In the genomic region with DNA sequence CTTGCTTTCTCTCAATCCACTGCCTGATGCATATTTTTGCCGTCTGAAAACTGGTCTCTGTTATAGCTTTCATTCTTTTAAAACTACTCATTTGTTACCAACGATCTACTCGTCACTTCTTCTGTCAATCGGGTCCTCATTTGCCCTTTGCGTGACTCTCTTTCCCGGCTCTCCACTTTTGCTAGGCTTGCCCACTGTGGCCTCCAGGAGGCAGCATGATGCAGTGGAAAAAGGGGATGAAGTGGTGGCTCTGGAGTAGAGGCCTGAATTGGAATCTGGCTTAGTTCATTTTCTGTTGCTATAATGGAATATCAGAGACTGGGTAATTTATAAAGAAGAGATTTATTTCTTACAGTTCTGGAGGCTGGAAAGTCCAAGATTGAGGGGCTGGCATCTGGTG, we compare ENCODE assay signal across 12 cellular contexts. TPM values are rescaled to one million over a fixed set of nuclear protein-coding genes. Genes with fewer than 3 reads are reported as not detected.
DNase-seq lines count a peak whose midpoint lies in the region; ATAC-seq, FAIRE-seq and TF ChIP-seq lines count a peak whose summit lies in the region.
"Had no signal": no experiment of that assay in that cellular context is flagged by ENCODE, and none has a peak within 500 bp of the region (broad histone marks: within the 10 kb centered on the region; RNA-seq: fewer than 3 reads in every experiment).

No MANE protein-coding gene starts in this region.

- H3K27ac ChIP-seq in GM23248 = no peak overlapping the region
- no peak overlapping the region for H3K27ac ChIP-seq in astrocyte (ENCODE audit: low read depth, low read length)
- no peak overlapping the region for H3K27ac ChIP-seq in liver (ENCODE audit: low read depth in 1 of 2, low read length in 2 of 2)
- no peak overlapping the region for H3K27ac ChIP-seq in esophagus squamous epithelium
- H3K27ac ChIP-seq: prostate gland had no signal

- H3K79me2 ChIP-seq in GM23248 (ENCODE audit: insufficient read depth) = no peaks in the 10 kb centered on the region
- no peaks in the 10 kb centered on the region for H3K79me2 ChIP-seq in astrocyte (ENCODE audit: insufficient read depth, low read length)

- no peaks in the 10 kb centered on the region for H3F3A ChIP-seq in GM23248 (ENCODE audit: insufficient read depth)

- H3K9me3 ChIP-seq in GM23248 (ENCODE audit: low read depth) = no peaks in the 10 kb centered on the region
- H3K9me3 ChIP-seq in astrocyte (ENCODE audit: insufficient read depth, low read depth, low read length) = no peaks in the 10 kb centered on the region
- no peaks in the 10 kb centered on the region for H3K9me3 ChIP-seq in liver (ENCODE audit: control insufficient read depth in 4 of 4, low read length in 3 of 4)
- no peaks in the 10 kb centered on the region for H3K9me3 ChIP-seq in esophagus squamous epithelium
- H3K9me3 ChIP-seq: prostate gland had no signal

- no peaks in the 10 kb centered on the region for H3K4me1 Mint-ChIP-seq in astrocyte (ENCODE audit: low read depth, unreplicated experiment)
- H3K4me1 Mint-ChIP-seq: stimulated activated naive CD8-positive, alpha-beta T cell treated with anti-CD3 and anti-CD28 coated beads, Interleukin-15, amount 100 ng/mL, for 72 hours had no signal

- H3K27me3 ChIP-seq in GM23248 (replicated peaks; ENCODE audit: insufficient read depth) (no peaks in the 10 kb centered on the region), astrocyte (ENCODE audit: insufficient read depth, low read length) (no peaks in the 10 kb centered on the region), liver (ENCODE audit: control insufficient read depth in 4 of 4, insufficient read depth in 4 of 4, low read length in 3 of 4) (no peaks in the 10 kb centered on the region), esophagus squamous epithelium (no peaks in the 10 kb centered on the region)

- no peaks in the 10 kb centered on the region for H3K9me3 Mint-ChIP-seq in astrocyte (ENCODE audit: unreplicated experiment)
- H3K9me3 Mint-ChIP-seq: stimulated activated naive CD8-positive, alpha-beta T cell treated with anti-CD3 and anti-CD28 coated beads, Interleukin-15, amount 100 ng/mL, for 72 hours had no signal

- H3K4me2 ChIP-seq in GM23248 (ENCODE audit: unreplicated experiment) (no peak overlapping the region), astrocyte (ENCODE audit: low read length) (no peak overlapping the region)

- H3K4me3 Mint-ChIP-seq in astrocyte (ENCODE audit: unreplicated experiment) = no peak overlapping the region
- H3K4me3 Mint-ChIP-seq: stimulated activated naive CD8-positive, alpha-beta T cell treated with anti-CD3 and anti-CD28 coated beads, Interleukin-15, amount 100 ng/mL, for 72 hours had no signal

- FAIRE-seq in astrocyte (lab: Jason Lieb, UNC) = no peak

- H3K9me2 ChIP-seq in GM23248 (ENCODE audit: insufficient read depth) = no peaks in the 10 kb centered on the region

- in situ Hi-C loops in GM23248 (cut with MboI) = no loop called here

- H4K20me1 ChIP-seq in GM23248 (ENCODE audit: insufficient read depth) = no peaks in the 10 kb centered on the region
- H4K20me1 ChIP-seq in astrocyte (ENCODE audit: insufficient read depth, low read length) = no peaks in the 10 kb centered on the region

- H3K4me3 ChIP-seq in GM23248 (no peak overlapping the region), astrocyte (ENCODE audit: insufficient read depth, low read depth, low read length) (no peak overlapping the region), liver (ENCODE audit: low read depth in 1 of 3, low read length in 3 of 3) (no peak overlapping the region), esophagus squamous epithelium (no peak overlapping the region)
- H3K4me3 ChIP-seq: prostate gland had no signal

- H3K9ac ChIP-seq in GM23248 (no peak overlapping the region), astrocyte (ENCODE audit: low read length) (no peak overlapping the region), liver (ENCODE audit: low read depth in 1 of 2, low read length in 2 of 2) (no peak overlapping the region)

- no peak for TF ChIP-seq POLR2A in esophagus squamous epithelium (IDR thresholded peaks at IDR 0.05)

- peak; percentile 53 for TF ChIP-seq CTCF in astrocyte (IDR thresholded peaks at IDR 0.05; ENCODE audit: insufficient read depth, low read depth, low read length)
- peak; percentile 75 for TF ChIP-seq CTCF in liver (IDR thresholded peaks at IDR 0.05; ENCODE audit: low read depth, low read length, missing input control)
- peak in 1 of 6 experiments; percentile 31 for TF ChIP-seq CTCF in esophagus squamous epithelium (IDR thresholded peaks at IDR 0.05)

- WGBS in GM23248 (ENCODE audit: low coverage in 1 of 2, low lambda C conversion rate in 2 of 2, missing lambda C conversion rate in 2 of 2), 2 experiments = 92 to 95% methylated on average over 6 of the region's 6 CpGs
- 55% methylated on average over 6 of the region's 6 CpGs for WGBS in liver
- 75 to 85% methylated on average over 6 of the region's 6 CpGs for WGBS in esophagus squamous epithelium, 2 donors

- H3K36me3 Mint-ChIP-seq in astrocyte (ENCODE audit: low read depth, unreplicated experiment) = peaks cover 22% of the 10 kb centered on the region

- no peaks in the 10 kb centered on the region for H3K27me3 Mint-ChIP-seq in astrocyte (ENCODE audit: low read depth, unreplicated experiment)
- H3K27me3 Mint-ChIP-seq: stimulated activated naive CD8-positive, alpha-beta T cell treated with anti-CD3 and anti-CD28 coated beads, Interleukin-15, amount 100 ng/mL, for 72 hours had no signal

- DNase-seq in AG08396 (ENCODE audit: low spot score) (peak; percentile 63), GM23248 (peak; percentile 31), astrocyte (ENCODE audit: low read depth) (no peak), esophagus squamous epithelium (lab: John Stamatoyannopoulos, UW) (no peak), NOMO-1 treated with dmso at 0.1 percent for 144 hours (lab: John Stamatoyannopoulos, UW; ENCODE audit: unreplicated experiment) (no peak)
- DNase-seq: erythroblast; NCI-H510A; stimulated activated naive CD8-positive, alpha-beta T cell treated with anti-CD3 and anti-CD28 coated beads, Interleukin-15, amount 100 ng/mL, for 72 hours had no signal

- no peak overlapping the region for H3K27ac Mint-ChIP-seq in astrocyte (ENCODE audit: unreplicated experiment)

- no peaks in the 10 kb centered on the region for H3K36me3 ChIP-seq in GM23248 (ENCODE audit: low read depth)
- H3K36me3 ChIP-seq in astrocyte (ENCODE audit: insufficient read depth, low read length) = no peaks in the 10 kb centered on the region
- H3K36me3 ChIP-seq in liver (ENCODE audit: control insufficient read depth in 4 of 4, insufficient read depth in 3 of 4, low read depth in 1 of 4, low read length in 3 of 4) = peaks cover 0 to 2% (median 0%) of the 10 kb centered on the region in 4 donors
- peaks cover 0 to 64% (median 0%) of the 10 kb centered on the region in 3 donors for H3K36me3 ChIP-seq in esophagus squamous epithelium
- H3K36me3 ChIP-seq: prostate gland had no signal

- ATAC-seq in GM19467 (IDR thresholded peaks at IDR 0.05; ENCODE audit: unreplicated experiment) (no peak), GM18907 (IDR thresholded peaks at IDR 0.05; ENCODE audit: unreplicated experiment) (no peak)
- ATAC-seq: stimulated activated naive CD8-positive, alpha-beta T cell treated with anti-CD3 and anti-CD28 coated beads, Interleukin-15, amount 100 ng/mL, for 72 hours had no signal

- no peaks in the 10 kb centered on the region for H3K4me1 ChIP-seq in GM23248 (ENCODE audit: insufficient read depth)
- H3K4me1 ChIP-seq in astrocyte (ENCODE audit: insufficient read depth, low read length) = no peaks in the 10 kb centered on the region
- H3K4me1 ChIP-seq in liver (ENCODE audit: control insufficient read depth in 4 of 4, insufficient read depth in 4 of 4, low read length in 3 of 4) = peaks cover 3 to 35% (median 28%) of the 10 kb centered on the region in 4 donors
- H3K4me1 ChIP-seq in esophagus squamous epithelium = peaks cover 0 to 5% (median 3%) of the 10 kb centered on the region in 3 donors
- H3K4me1 ChIP-seq: prostate gland had no signal

- intact Hi-C loops in esophagus squamous epithelium (cut with DNase I) = no loop called here

- H2AFZ ChIP-seq in GM23248 (no peak overlapping the region), astrocyte (ENCODE audit: low read depth, low read length) (no peak overlapping the region)

- TF ChIP-seq RAD21 in liver (IDR thresholded peaks at IDR 0.05) = peak; percentile 92 to 93

TF ChIP-seq in liver, 16 proteins besides CTCF, POLR2A, EP300 and RAD21 (continues in another document):
- TF ChIP-seq FOXA2 (IDR thresholded peaks at IDR 0.05) (no peak), TAF1 (conservative IDR thresholded peaks at IDR 0.05) (no peak), GABPA (IDR thresholded peaks at IDR 0.05 in 1 of 2, conservative IDR thresholded peaks at IDR 0.05 in 1 of 2) (no peak), JUND (IDR thresholded peaks at IDR 0.05) (no peak), HNF4A (conservative IDR thresholded peaks at IDR 0.05) (peak in 1 of 2 donors; percentile 25)
- TF ChIP-seq, protein P1, sequence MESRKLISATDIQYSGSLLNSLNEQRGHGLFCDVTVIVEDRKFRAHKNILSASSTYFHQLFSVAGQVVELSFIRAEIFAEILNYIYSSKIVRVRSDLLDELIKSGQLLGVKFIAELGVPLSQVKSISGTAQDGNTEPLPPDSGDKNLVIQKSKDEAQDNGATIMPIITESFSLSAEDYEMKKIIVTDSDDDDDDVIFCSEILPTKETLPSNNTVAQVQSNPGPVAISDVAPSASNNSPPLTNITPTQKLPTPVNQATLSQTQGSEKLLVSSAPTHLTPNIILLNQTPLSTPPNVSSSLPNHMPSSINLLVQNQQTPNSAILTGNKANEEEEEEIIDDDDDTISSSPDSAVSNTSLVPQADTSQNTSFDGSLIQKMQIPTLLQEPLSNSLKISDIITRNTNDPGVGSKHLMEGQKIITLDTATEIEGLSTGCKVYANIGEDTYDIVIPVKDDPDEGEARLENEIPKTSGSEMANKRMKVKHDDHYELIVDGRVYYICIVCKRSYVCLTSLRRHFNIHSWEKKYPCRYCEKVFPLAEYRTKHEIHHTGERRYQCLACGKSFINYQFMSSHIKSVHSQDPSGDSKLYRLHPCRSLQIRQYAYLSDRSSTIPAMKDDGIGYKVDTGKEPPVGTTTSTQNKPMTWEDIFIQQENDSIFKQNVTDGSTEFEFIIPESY (IDR thresholded peaks at IDR 0.05) = no peak

RNA-seq across cellular contexts. Expression of gene GDF7, which starts 15.2 kb away (rescaled TPM):
- not detected in 2 replicates for total RNA-seq in GM23248 (2014; rRNA removed; shearing (Covaris generic))
- polyA plus RNA-seq in GM23248 (2016; fragmentation: Nextera tagmentation; extraction: Ambion mirVana) (0.03 TPM in 1 of 2 replicates, not detected in the other), liver (1 to 10 TPM in 1 of 2 donors, under 1 TPM in 1; 0.89 to 1.6 TPM)
- total RNA-seq in astrocyte (0.91 and 1.9 TPM in 2 replicates), liver (1 to 10 TPM; 5.0 to 7.2 TPM), esophagus squamous epithelium (1 to 10 TPM in 2 of 4 donors, under 1 TPM in 2; 0.26 to 1.9 (median 0.78) TPM)

RNA-seq across cellular contexts. Expression of gene HS1BP3, which starts 31.3 kb away (rescaled TPM):
- total RNA-seq in GM23248 (2014; rRNA removed; shearing (Covaris generic)) = 10.5 and 17.1 TPM in 2 replicates
- polyA plus RNA-seq in GM23248 (2016; fragmentation: Nextera tagmentation; extraction: Ambion mirVana) (10.6 and 10.9 TPM in 2 replicates), liver (10 to 100 TPM in 1 of 2 donors, 1 to 10 TPM in 1; 7.8 to 15.4 TPM)
- total RNA-seq in astrocyte (20.7 and 21.0 TPM in 2 replicates), liver (10 to 100 TPM in 1 of 2 donors, 1 to 10 TPM in 1; 7.7 to 14.1 TPM), esophagus squamous epithelium (10 to 100 TPM in 3 of 4 donors, 1 to 10 TPM in 1; 7.9 to 22.1 (median 16.9) TPM)

Comparison
In these comparisons a context has a peak if more than half of its experiments do, and no peak if none do; other contexts are left out.
1. DNase-seq: peak in AG08396 (single experiment) and GM23248 (single experiment); none in astrocyte (single experiment), esophagus squamous epithelium (single experiment) and NOMO-1 treated with dmso at 0.1 percent for 144 hours (single experiment).